In the genomic region with DNA sequence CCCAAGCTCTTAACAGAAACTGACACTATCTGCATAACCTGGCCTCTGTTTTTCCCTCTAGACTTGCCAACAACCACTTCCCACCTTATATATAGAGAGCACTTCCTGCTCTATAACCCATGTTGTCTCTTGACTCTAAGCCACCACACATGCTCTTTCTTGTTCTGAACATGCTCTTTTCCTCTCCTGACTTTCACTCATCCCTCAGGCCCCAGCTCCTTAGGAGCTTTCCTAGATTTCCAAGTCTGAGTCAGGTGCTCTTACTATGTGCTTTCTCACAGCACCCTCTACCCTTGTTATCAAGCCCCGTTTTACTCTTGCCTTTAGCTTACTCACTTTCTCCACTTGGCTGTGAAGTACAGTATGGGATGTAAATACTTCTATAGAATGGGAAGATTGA, we compare ENCODE assay signal across 21 cellular contexts.
"Had no signal": no experiment of that assay in that cellular context is flagged by ENCODE, and none has a peak within 500 bp of the region (broad histone marks: within the 10 kb centered on the region; RNA-seq: fewer than 3 reads in every experiment).

No MANE protein-coding gene starts in this region.

- H3K9me3 ChIP-seq: heart left ventricle, psoas muscle, right lobe of liver, spleen, tibial artery, upper lobe of left lung, vagina had no signal

- H3K27me3 Mint-ChIP-seq: stimulated activated memory B cell treated with anti-CD40 and anti-IgM and Interleukin-4, amounts not matched to agents 10 μg/mL and 1 μg/mL and 100 μg/mL, for 72 hours; stimulated activated naive CD8-positive, alpha-beta T cell treated with anti-CD3 and anti-CD28 coated beads, Interleukin-15, Interleukin-2, amounts not matched to agents 100 ng/mL and 50 ng/mL, for 24 hours had no signal

- H3K4me3 ChIP-seq: heart left ventricle, psoas muscle, right lobe of liver, spleen, tibial artery, upper lobe of left lung, vagina had no signal

- ATAC-seq: heart left ventricle; left lobe of liver; natural killer cell treated with Interleukin-12 subunit alpha and Interleukin-12 subunit beta and Interleukin-15 and Interleukin-18, amount 100 ng/mL, for 72 hours; psoas muscle; right lobe of liver had no signal

- DNase-seq: effector memory CD4-positive, alpha-beta T cell; erythroblast; foreskin melanocyte; heart left ventricle; hypothalamus; midbrain; psoas muscle; retina; right lobe of liver; spleen; stimulated activated CD4-positive, alpha-beta T cell treated with anti-CD3 and anti-CD28 coated beads, Interleukin-15, amount 100 ng/mL, for 24 hours; stimulated activated CD4-positive, alpha-beta T cell treated with anti-CD3 and anti-CD28 coated beads, Interleukin-1b, Interleukin-23, amount 100 ng/mL, for 48 hours; stimulated activated CD4-positive, alpha-beta T cell treated with anti-CD3 and anti-CD28 coated beads, Interleukin-4, amount 100 ng/mL, for 24 hours; tibial artery; upper lobe of left lung had no signal

- H3K27me3 ChIP-seq: heart left ventricle, right lobe of liver, spleen, tibial artery, upper lobe of left lung, vagina had no signal

- FAIRE-seq: islet of Langerhans had no signal

- H3K9me3 Mint-ChIP-seq: stimulated activated memory B cell treated with anti-CD40 and anti-IgM and Interleukin-4, amounts not matched to agents 10 μg/mL and 1 μg/mL and 100 μg/mL, for 72 hours; stimulated activated naive CD8-positive, alpha-beta T cell treated with anti-CD3 and anti-CD28 coated beads, Interleukin-15, Interleukin-2, amounts not matched to agents 100 ng/mL and 50 ng/mL, for 24 hours had no signal

- H3K4me1 Mint-ChIP-seq: stimulated activated memory B cell treated with anti-CD40 and anti-IgM and Interleukin-4, amounts not matched to agents 10 μg/mL and 1 μg/mL and 100 μg/mL, for 72 hours had no signal

- H3K36me3 ChIP-seq: heart left ventricle, right lobe of liver, spleen, tibial artery, upper lobe of left lung, vagina had no signal

- H3K27ac Mint-ChIP-seq: natural killer cell treated with Interleukin-12 subunit alpha and Interleukin-12 subunit beta and Interleukin-15 and Interleukin-18, amount 100 ng/mL, for 72 hours; stimulated activated memory B cell treated with anti-CD40 and anti-IgM and Interleukin-4, amounts not matched to agents 10 μg/mL and 1 μg/mL and 100 μg/mL, for 72 hours; stimulated activated naive CD8-positive, alpha-beta T cell treated with anti-CD3 and anti-CD28 coated beads, Interleukin-15, Interleukin-2, amounts not matched to agents 100 ng/mL and 50 ng/mL, for 24 hours had no signal

- H3K4me3 Mint-ChIP-seq: natural killer cell treated with Interleukin-12 subunit alpha and Interleukin-12 subunit beta and Interleukin-15 and Interleukin-18, amount 100 ng/mL, for 72 hours; stimulated activated memory B cell treated with anti-CD40 and anti-IgM and Interleukin-4, amounts not matched to agents 10 μg/mL and 1 μg/mL and 100 μg/mL, for 72 hours; stimulated activated naive CD8-positive, alpha-beta T cell treated with anti-CD3 and anti-CD28 coated beads, Interleukin-15, Interleukin-2, amounts not matched to agents 100 ng/mL and 50 ng/mL, for 24 hours had no signal

- H3K27ac ChIP-seq: heart left ventricle, psoas muscle, right lobe of liver, spleen, tibial artery, upper lobe of left lung, vagina had no signal

- H3K4me1 ChIP-seq: psoas muscle, right lobe of liver, spleen, tibial artery, upper lobe of left lung, vagina had no signal

- H3K36me3 Mint-ChIP-seq: natural killer cell treated with Interleukin-12 subunit alpha and Interleukin-12 subunit beta and Interleukin-15 and Interleukin-18, amount 100 ng/mL, for 72 hours; stimulated activated memory B cell treated with anti-CD40 and anti-IgM and Interleukin-4, amounts not matched to agents 10 μg/mL and 1 μg/mL and 100 μg/mL, for 72 hours had no signal
